ENCODE assay signal across 28 cellular contexts in the genomic region with DNA sequence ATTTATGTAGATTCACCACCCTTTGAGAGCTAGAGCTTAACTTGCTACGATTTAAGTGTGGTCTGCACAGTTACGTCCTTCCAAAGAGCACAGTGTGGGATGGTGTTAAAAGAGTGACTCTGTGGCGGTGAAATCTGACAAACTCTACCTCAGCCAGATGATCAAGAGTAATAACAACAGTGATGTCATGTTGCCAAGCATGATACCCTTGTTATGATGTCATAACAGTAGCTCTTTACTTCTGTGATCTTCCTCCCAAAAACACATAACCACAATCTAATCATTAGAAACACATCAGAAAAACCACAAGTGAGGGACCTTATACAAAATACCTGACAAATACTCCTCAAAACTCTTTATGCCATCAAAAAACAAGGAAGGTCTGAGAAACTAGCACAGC.
"Had no signal": no experiment of that assay in that cellular context is flagged by ENCODE, and none has a peak within 500 bp of the region (broad histone marks: within the 10 kb centered on the region; RNA-seq: fewer than 3 reads in every experiment).

No MANE protein-coding gene starts in this region.

- H3K36me3 ChIP-seq: colonic mucosa, esophagus muscularis mucosa, esophagus squamous epithelium, gastrocnemius medialis, gastroesophageal sphincter, heart left ventricle, heart right ventricle had no signal

- H3K4me3 ChIP-seq: colonic mucosa, coronary artery, dorsolateral prefrontal cortex, esophagus muscularis mucosa, esophagus squamous epithelium, gastrocnemius medialis, gastroesophageal sphincter, heart left ventricle, heart right ventricle had no signal

- H3K4me1 ChIP-seq: colonic mucosa, esophagus muscularis mucosa, esophagus squamous epithelium, foreskin keratinocyte, gastrocnemius medialis, gastroesophageal sphincter, heart left ventricle, heart right ventricle had no signal

- H3K27me3 ChIP-seq: colonic mucosa, esophagus muscularis mucosa, esophagus squamous epithelium, foreskin keratinocyte, gastrocnemius medialis, gastroesophageal sphincter, heart left ventricle, heart right ventricle had no signal

- ATAC-seq: effector memory CD8-positive, alpha-beta T cell; esophagus mucosa; foreskin keratinocyte; gastrocnemius medialis; gastroesophageal sphincter; heart left ventricle; heart right ventricle had no signal

- FAIRE-seq: colon, endometrium, endothelial cell of umbilical vein, frontal cortex had no signal

- H3K27ac ChIP-seq: colonic mucosa, coronary artery, dorsolateral prefrontal cortex, epithelial cell of prostate, esophagus muscularis mucosa, esophagus squamous epithelium, foreskin keratinocyte, gastrocnemius medialis, gastroesophageal sphincter, heart left ventricle, heart right ventricle had no signal

- H3K9me3 ChIP-seq: colonic mucosa, esophagus muscularis mucosa, esophagus squamous epithelium, gastrocnemius medialis, gastroesophageal sphincter had no signal

- DNase-seq: colonic mucosa; cortex of kidney; dermis blood vessel endothelial cell; dorsolateral prefrontal cortex; effector CD4-positive, alpha-beta T cell; effector CD8-positive, alpha-beta T cell; effector memory CD4-positive, alpha-beta T cell; effector memory CD8-positive, alpha-beta T cell; endodermal cell; erythroblast; esophagus squamous epithelium; foreskin fibroblast; foreskin keratinocyte; foreskin melanocyte; gastrocnemius medialis; glutamatergic neuron; head of caudate nucleus; heart left ventricle; heart right ventricle had no signal
